In genomic region chr6:118102401-118102800, GRCh38 we compare ENCODE assay signal across 28 cellular contexts.
"Had no signal": no experiment of that assay in that cellular context is flagged by ENCODE, and none has a peak within 500 bp of the region (broad histone marks: within the 10 kb centered on the region; RNA-seq: fewer than 3 reads in every experiment).

No MANE protein-coding gene starts in this region.

- ATAC-seq: activated naive CD4-positive, alpha-beta T cell treated with anti-CD3 and anti-CD28 coated beads, Interleukin-2, amount 50 U/mL, for 72 hours; activated T-cell treated with anti-CD3 and anti-CD28 coated beads, Interleukin-2, amount 50 U/mL, for 72 hours; WTC11 had no signal

- H3K27ac ChIP-seq: ascending aorta, colonic mucosa, epithelial cell of prostate, VCaP had no signal

- H3K9me3 Mint-ChIP-seq: activated CD4-positive, alpha-beta memory T cell treated with anti-CD3 and anti-CD28 coated beads, Interleukin-2, amount 10 ng/mL, durations not matched to agents 7 days and 5 days; activated CD4-positive, alpha-beta T cell treated with anti-CD3 and anti-CD28 coated beads, Interleukin-2, amount 10 ng/mL, durations not matched to agents 7 days and 5 days; activated naive CD4-positive, alpha-beta T cell treated with anti-CD3 and anti-CD28 coated beads, Interleukin-2, amount 10 ng/mL, durations not matched to agents 7 days and 5 days; activated naive CD8-positive, alpha-beta T cell treated with anti-CD3 and anti-CD28 coated beads, Interleukin-2, amount 10 ng/mL, durations not matched to agents 7 days and 5 days; activated T-cell treated with anti-CD3 and anti-CD28 coated beads, Interleukin-2, amount 50 U/mL, for 24 hours; activated T-cell treated with anti-CD3 and anti-CD28 coated beads, Interleukin-2, amount 50 U/mL, for 72 hours had no signal

- H3K27ac Mint-ChIP-seq: activated CD4-positive, alpha-beta memory T cell treated with anti-CD3 and anti-CD28 coated beads, Interleukin-2, amount 10 ng/mL, durations not matched to agents 7 days and 5 days; activated CD4-positive, alpha-beta T cell treated with anti-CD3 and anti-CD28 coated beads, Interleukin-2, amount 10 ng/mL, durations not matched to agents 7 days and 5 days; activated naive CD4-positive, alpha-beta T cell treated with anti-CD3 and anti-CD28 coated beads, Interleukin-2, amount 10 ng/mL, durations not matched to agents 7 days and 5 days; activated naive CD4-positive, alpha-beta T cell treated with anti-CD3 and anti-CD28 coated beads, Interleukin-2, amount 50 U/mL, for 72 hours; activated naive CD8-positive, alpha-beta T cell treated with anti-CD3 and anti-CD28 coated beads, Interleukin-2, amount 10 ng/mL, durations not matched to agents 7 days and 5 days; activated T-cell treated with anti-CD3 and anti-CD28 coated beads, Interleukin-2, amount 50 U/mL, for 24 hours; activated T-cell treated with anti-CD3 and anti-CD28 coated beads, Interleukin-2, amount 50 U/mL, for 72 hours; WTC11 had no signal

- H3K27me3 ChIP-seq: ascending aorta, colonic mucosa had no signal

- H3K36me3 ChIP-seq: ascending aorta, colonic mucosa had no signal

- H3K27me3 Mint-ChIP-seq: activated CD4-positive, alpha-beta memory T cell treated with anti-CD3 and anti-CD28 coated beads, Interleukin-2, amount 10 ng/mL, durations not matched to agents 7 days and 5 days; activated CD4-positive, alpha-beta T cell treated with anti-CD3 and anti-CD28 coated beads, Interleukin-2, amount 10 ng/mL, durations not matched to agents 7 days and 5 days; activated naive CD4-positive, alpha-beta T cell treated with anti-CD3 and anti-CD28 coated beads, Interleukin-2, amount 10 ng/mL, durations not matched to agents 7 days and 5 days had no signal

- H3K9me3 ChIP-seq: ascending aorta, colonic mucosa had no signal

- H3K36me3 Mint-ChIP-seq: activated naive CD4-positive, alpha-beta T cell treated with anti-CD3 and anti-CD28 coated beads, Interleukin-2, amount 10 ng/mL, durations not matched to agents 7 days and 5 days; activated naive CD4-positive, alpha-beta T cell treated with anti-CD3 and anti-CD28 coated beads, Interleukin-2, amount 50 U/mL, for 72 hours; activated naive CD8-positive, alpha-beta T cell treated with anti-CD3 and anti-CD28 coated beads, Interleukin-2, amount 10 ng/mL, durations not matched to agents 7 days and 5 days had no signal

- H3K4me1 ChIP-seq: ascending aorta, colonic mucosa had no signal

- DNase-seq: activated CD4-positive, alpha-beta memory T cell treated with anti-CD3 and anti-CD28 coated beads, Interleukin-2, amount 10 ng/mL, durations not matched to agents 7 days and 5 days; activated CD4-positive, alpha-beta T cell treated with anti-CD3 and anti-CD28 coated beads for 1 hour; activated CD4-positive, alpha-beta T cell treated with anti-CD3 and anti-CD28 coated beads for 4 hours; activated CD4-positive, alpha-beta T cell treated with anti-CD3 and anti-CD28 coated beads, Interleukin-2, amount 10 ng/mL, durations not matched to agents 7 days and 5 days; activated CD4-positive, alpha-beta T cell treated with anti-CD3 and anti-CD28 coated beads, Interleukin-2, amount 50 U/mL, for 4 hours; activated CD8-positive, alpha-beta memory T cell treated with anti-CD3 and anti-CD28 coated beads, Interleukin-2, amount 50 U/mL, for 48 hours; activated gamma-delta T cell; activated naive CD4-positive, alpha-beta T cell; activated naive CD4-positive, alpha-beta T cell treated with anti-CD3 and anti-CD28 coated beads, Interleukin-2, amount 10 ng/mL, durations not matched to agents 7 days and 5 days; activated naive CD8-positive, alpha-beta T cell treated with anti-CD3 and anti-CD28 coated beads, Interleukin-2, amount 10 ng/mL, durations not matched to agents 7 days and 5 days; activated T-cell treated with anti-CD3 and anti-CD28 coated beads for 4 hours; activated T-cell treated with anti-CD3 and anti-CD28 coated beads, Interleukin-2, amount 50 U/mL, for 24 hours; activated T-cell treated with anti-CD3 and anti-CD28 coated beads, Interleukin-2, amount 50 U/mL, for 72 hours; central memory CD4-positive, alpha-beta T cell; cerebellar nuclear complex; colonic mucosa; effector CD8-positive, alpha-beta T cell; foreskin fibroblast; T-helper 2 cell had no signal

- FAIRE-seq: endometrium, endothelial cell of umbilical vein, frontal cortex, TTC549 had no signal

- H3K4me3 Mint-ChIP-seq: activated CD4-positive, alpha-beta memory T cell treated with anti-CD3 and anti-CD28 coated beads, Interleukin-2, amount 10 ng/mL, durations not matched to agents 7 days and 5 days; activated CD4-positive, alpha-beta T cell treated with anti-CD3 and anti-CD28 coated beads, Interleukin-2, amount 10 ng/mL, durations not matched to agents 7 days and 5 days; activated naive CD4-positive, alpha-beta T cell treated with anti-CD3 and anti-CD28 coated beads, Interleukin-2, amount 10 ng/mL, durations not matched to agents 7 days and 5 days; activated naive CD8-positive, alpha-beta T cell treated with anti-CD3 and anti-CD28 coated beads, Interleukin-2, amount 10 ng/mL, durations not matched to agents 7 days and 5 days; activated T-cell treated with anti-CD3 and anti-CD28 coated beads, Interleukin-2, amount 50 U/mL, for 24 hours; activated T-cell treated with anti-CD3 and anti-CD28 coated beads, Interleukin-2, amount 50 U/mL, for 72 hours; WTC11 had no signal

- H3K4me1 Mint-ChIP-seq: activated CD4-positive, alpha-beta memory T cell treated with anti-CD3 and anti-CD28 coated beads, Interleukin-2, amount 10 ng/mL, durations not matched to agents 7 days and 5 days; activated CD4-positive, alpha-beta T cell treated with anti-CD3 and anti-CD28 coated beads, Interleukin-2, amount 10 ng/mL, durations not matched to agents 7 days and 5 days; activated naive CD4-positive, alpha-beta T cell treated with anti-CD3 and anti-CD28 coated beads, Interleukin-2, amount 10 ng/mL, durations not matched to agents 7 days and 5 days; activated naive CD8-positive, alpha-beta T cell treated with anti-CD3 and anti-CD28 coated beads, Interleukin-2, amount 10 ng/mL, durations not matched to agents 7 days and 5 days had no signal

- H3K4me3 ChIP-seq: ascending aorta, colonic mucosa had no signal
